Comparison of ENCODE assay signal across 9 cellular contexts in genomic region chr4:101104264-101105052, GRCh38.
DNase-seq lines count a peak whose midpoint lies in the region; ATAC-seq and TF ChIP-seq lines count a peak whose summit lies in the region.
"Had no signal": no experiment of that assay in that cellular context is flagged by ENCODE, and none has a peak within 500 bp of the region (broad histone marks: within the 10 kb centered on the region; RNA-seq: fewer than 3 reads in every experiment).

No MANE protein-coding gene starts in this region.

- H3K9me3 ChIP-seq in SK-N-SH (no peaks in the 10 kb centered on the region), SU-DHL-6 (ENCODE audit: insufficient read depth, low read length) (no peaks in the 10 kb centered on the region), sigmoid colon (no peaks in the 10 kb centered on the region)

- H3K4me3 Mint-ChIP-seq in stimulated activated effector memory CD8-positive, alpha-beta T cell treated with anti-CD3 and anti-CD28 coated beads, Interleukin-12 subunit alpha, Interleukin-12 subunit beta, amount 100 ng/mL, for 72 hours, result peak overlapping the region; percentile 39

- CTCF ChIA-PET in SK-N-SH (lab: Yijun Ruan, JAX), result interaction anchor here (1.0 to 1.4 kb wide), 2 partner anchors 17 to 19 kb away, joined by 3 read pairs; no protein-coding TSS in a partner anchor

- intact Hi-C loops in sigmoid colon (cut with DNase I), result no loop called here

- H3K27me3 ChIP-seq in SK-N-SH (ENCODE audit: insufficient read depth), result no peaks in the 10 kb centered on the region
- H3K27me3 ChIP-seq in SU-DHL-6 (ENCODE audit: low read length), result no peaks in the 10 kb centered on the region
- H3K27me3 ChIP-seq in sigmoid colon, result no peaks in the 10 kb centered on the region

- POLR2A ChIA-PET in SK-N-SH (lab: Yijun Ruan, JAX), result no interaction called here

- H3K27ac Mint-ChIP-seq in stimulated activated effector memory CD8-positive, alpha-beta T cell treated with anti-CD3 and anti-CD28 coated beads, Interleukin-12 subunit alpha, Interleukin-12 subunit beta, amount 100 ng/mL, for 72 hours, result peak overlapping the region; percentile 68

- H3K4me3 ChIP-seq in SK-N-SH (ENCODE audit: low read depth in 2 of 2, low read length in 1 of 2), result no peak overlapping the region
- no peak overlapping the region for H3K4me3 ChIP-seq in SU-DHL-6 (ENCODE audit: insufficient read depth, low read length, poor library complexity, severe bottlenecking)
- no peak overlapping the region for H3K4me3 ChIP-seq in sigmoid colon

- TF ChIP-seq CTCF in SK-N-SH (IDR thresholded peaks at IDR 0.05) (no peak), SU-DHL-6 (IDR thresholded peaks at IDR 0.05; ENCODE audit: insufficient read depth, low read length, poor library complexity, severe bottlenecking) (no peak), sigmoid colon (IDR thresholded peaks at IDR 0.05) (no peak)

- H3K9ac ChIP-seq in SK-N-SH (no peak overlapping the region), SU-DHL-6 (ENCODE audit: low read length) (0 out of 2 replicates have a peak overlapping the region, but pooled peaks have one; percentile 8)

- H3F3A ChIP-seq in SK-N-SH (replicated peaks; ENCODE audit: insufficient read depth) (peaks cover 3% of the 10 kb centered on the region), SU-DHL-6 (ENCODE audit: insufficient read depth) (no peaks in the 10 kb centered on the region)

- H3K36me3 Mint-ChIP-seq in stimulated activated effector memory CD8-positive, alpha-beta T cell treated with anti-CD3 and anti-CD28 coated beads, Interleukin-12 subunit alpha, Interleukin-12 subunit beta, amount 100 ng/mL, for 72 hours, result peaks cover 23% of the 10 kb centered on the region

- H3K79me2 ChIP-seq in SK-N-SH (ENCODE audit: insufficient read depth), result no peaks in the 10 kb centered on the region
- H3K79me2 ChIP-seq in SU-DHL-6 (ENCODE audit: insufficient read depth, low read length), result no peaks in the 10 kb centered on the region

- H3K27ac ChIP-seq in SK-N-SH (ENCODE audit: low read depth in 2 of 2, low read length in 1 of 2) (peak overlapping the region; percentile 58 to 65; a peak in 3 of 4 replicates), SU-DHL-6 (ENCODE audit: low read depth, low read length) (peak overlapping the region; percentile 50), sigmoid colon (peak overlapping the region in 1 of 4 donors; percentile 4)

- DNase-seq in SK-N-SH (no peak), RKO (ENCODE audit: low spot score) (no peak), occipital lobe (lab: John Stamatoyannopoulos, UW) (no peak), sigmoid colon (no peak)
- no peak for DNase-seq in stimulated activated effector memory CD8-positive, alpha-beta T cell treated with anti-CD3 and anti-CD28 coated beads, Interleukin-12 subunit alpha, Interleukin-12 subunit beta, amount 100 ng/mL, for 72 hours (ENCODE audit: low spot score in 2 of 2)
- DNase-seq: NCI-H2081 treated with DMSO at 0.1 percent for 48 hours had no signal

- WGBS in SK-N-SH (ENCODE audit: low lambda C conversion rate), result 85% methylated on average over 7 of the region's 7 CpGs
- 18 to 52% methylated on average over 7 of the region's 7 CpGs for WGBS in sigmoid colon, 2 donors

- TF ChIP-seq RAD21 in SK-N-SH (IDR thresholded peaks at IDR 0.05; ENCODE audit: low read length), result no peak

- TF ChIP-seq EP300 in SK-N-SH (IDR thresholded peaks at IDR 0.05; ENCODE audit: borderline replicate concordance in 1 of 2, low read depth in 1 of 2, low read length in 1 of 2) (no peak), sigmoid colon (IDR thresholded peaks at IDR 0.05) (no peak)

- H3K4me1 ChIP-seq in SK-N-SH (ENCODE audit: control insufficient read depth in 1 of 2, insufficient read depth in 2 of 2, low read depth in 1 of 2, low read length in 1 of 2) (peaks cover 28 to 30% of the 10 kb centered on the region in 2 experiments), sigmoid colon (peaks cover 0 to 29% (median 18%) of the 10 kb centered on the region in 4 donors)

- H3K9me3 Mint-ChIP-seq in stimulated activated effector memory CD8-positive, alpha-beta T cell treated with anti-CD3 and anti-CD28 coated beads, Interleukin-12 subunit alpha, Interleukin-12 subunit beta, amount 100 ng/mL, for 72 hours, result no peaks in the 10 kb centered on the region

- H3K4me1 Mint-ChIP-seq in stimulated activated effector memory CD8-positive, alpha-beta T cell treated with anti-CD3 and anti-CD28 coated beads, Interleukin-12 subunit alpha, Interleukin-12 subunit beta, amount 100 ng/mL, for 72 hours, result peaks cover 41% of the 10 kb centered on the region

- TF ChIP-seq POLR2A in sigmoid colon (IDR thresholded peaks at IDR 0.05), result no peak

- H2AFZ ChIP-seq in SK-N-SH (ENCODE audit: low read depth) (no peak overlapping the region), SU-DHL-6 (ENCODE audit: low read depth, low read length, severe bottlenecking) (no peak overlapping the region)

- H3K9me2 ChIP-seq in SK-N-SH (no peaks in the 10 kb centered on the region; the same call in 1 of the 2 replicates), SU-DHL-6 (replicated peaks; ENCODE audit: insufficient read depth, low read length) (no peaks in the 10 kb centered on the region)

- H4K20me1 ChIP-seq in SK-N-SH (ENCODE audit: insufficient read depth), result no peaks in the 10 kb centered on the region
- H4K20me1 ChIP-seq in SU-DHL-6 (ENCODE audit: low read depth, low read length), result no peaks in the 10 kb centered on the region

- H3K4me2 ChIP-seq in SK-N-SH, result no peak overlapping the region
- peak overlapping the region; percentile 46 for H3K4me2 ChIP-seq in SU-DHL-6 (ENCODE audit: low read depth, low read length, poor library complexity, severe bottlenecking)

- H3K36me3 ChIP-seq in SK-N-SH (replicated peaks in 1 of 2; ENCODE audit: control insufficient read depth in 1 of 2, insufficient read depth in 2 of 2, low read length in 1 of 2) (peaks cover 0 to 17% of the 10 kb centered on the region in 2 experiments), SU-DHL-6 (ENCODE audit: low read length) (no peaks in the 10 kb centered on the region), sigmoid colon (peaks cover 0 to 7% (median 0%) of the 10 kb centered on the region in 4 donors)

- ATAC-seq in SK-N-SH treated with all-trans-retinoic acid at 6 μM for 48 hours (no peak), HG02870 (IDR thresholded peaks at IDR 0.05; ENCODE audit: unreplicated experiment) (peak; percentile 22)
- ATAC-seq in stimulated activated effector memory CD8-positive, alpha-beta T cell treated with anti-CD3 and anti-CD28 coated beads, Interleukin-12 subunit alpha, Interleukin-12 subunit beta, amount 100 ng/mL, for 72 hours, result peak; percentile 80

TF ChIP-seq in SK-N-SH, 30 proteins besides CTCF, POLR2A, EP300 and RAD21:
- no peak for TF ChIP-seq EZH2phosphoT487 (IDR thresholded peaks at IDR 0.05; ENCODE audit: borderline replicate concordance, low read depth)
- no peak for TF ChIP-seq JUND (IDR thresholded peaks at IDR 0.05)
- no peak for TF ChIP-seq NFIC (IDR thresholded peaks at IDR 0.05; ENCODE audit: borderline replicate concordance)
- no peak for TF ChIP-seq TAF1 (IDR thresholded peaks at IDR 0.05; ENCODE audit: borderline replicate concordance, low read depth, low read length)
- TF ChIP-seq PBX3 (IDR thresholded peaks at IDR 0.05), result no peak

TF ChIP-seq in SK-N-SH treated with all-trans-retinoic acid at 6 μM for 48 hours, 23 proteins besides CTCF, POLR2A, EP300 and RAD21:
- TF ChIP-seq PATZ1 (CRISPR knock-in tag; IDR thresholded peaks at IDR 0.05; ENCODE audit: borderline replicate concordance) (no peak), ESRRG (CRISPR knock-in tag; IDR thresholded peaks at IDR 0.05) (no peak), ZFP30 (CRISPR knock-in tag; IDR thresholded peaks at IDR 0.05) (no peak), CREB5 (CRISPR knock-in tag; IDR thresholded peaks at IDR 0.05; ENCODE audit: low read depth) (no peak), ZNF70 (CRISPR knock-in tag; IDR thresholded peaks at IDR 0.05) (no peak), GLIS3 (CRISPR knock-in tag; IDR thresholded peaks at IDR 0.05) (no peak), CSRNP3 (CRISPR knock-in tag; IDR thresholded peaks at IDR 0.05) (no peak), TOX (CRISPR knock-in tag; IDR thresholded peaks at IDR 0.05; ENCODE audit: borderline replicate concordance) (no peak)
